In genomic region chr10:133275683-133276092, GRCh38 we compare ENCODE assay signal across 10 cellular contexts. TPM values are rescaled to one million over a fixed set of nuclear protein-coding genes. Genes with fewer than 3 reads are reported as not detected.
DNase-seq lines count a peak whose midpoint lies in the region; ATAC-seq and TF ChIP-seq lines count a peak whose summit lies in the region.
"Had no signal": no experiment of that assay in that cellular context is flagged by ENCODE, and none has a peak within 500 bp of the region (broad histone marks: within the 10 kb centered on the region; RNA-seq: fewer than 3 reads in every experiment).

No MANE protein-coding gene starts in this region.

- TF ChIP-seq CTCF in GM12874 (IDR thresholded peaks at IDR 0.05; ENCODE audit: insufficient read depth, low read depth, low read length) (peak; percentile 68), OCI-LY7 (conservative IDR thresholded peaks at IDR 0.05; ENCODE audit: low read length) (peak; percentile 65), colonic mucosa (IDR thresholded peaks at IDR 0.05) (no peak), dorsolateral prefrontal cortex (IDR thresholded peaks at IDR 0.05 in 54 of 56, conservative IDR thresholded peaks at IDR 0.05 in 2 of 56; ENCODE audit: low read depth in 1 of 56, partially characterized antibody in 56 of 56) (no peak)

- H3K9me2 ChIP-seq in GM23248 (ENCODE audit: insufficient read depth) (no peaks in the 10 kb centered on the region), OCI-LY7 (ENCODE audit: insufficient read depth, low read length) (no peaks in the 10 kb centered on the region)

- no peaks in the 10 kb centered on the region for H4K20me1 ChIP-seq in GM23248 (ENCODE audit: insufficient read depth)
- no peaks in the 10 kb centered on the region for H4K20me1 ChIP-seq in OCI-LY7 (ENCODE audit: insufficient read depth, low read length)

- no peak overlapping the region for H3K4me2 ChIP-seq in GM23248 (ENCODE audit: unreplicated experiment)
- H3K4me2 ChIP-seq in OCI-LY7 (ENCODE audit: low read length) = peak overlapping the region; percentile 86

- no peak for ATAC-seq in GM18858 (IDR thresholded peaks at IDR 0.05; ENCODE audit: unreplicated experiment)

- H3K9ac ChIP-seq in GM23248 (no peak overlapping the region), colonic mucosa (ENCODE audit: low read depth in 2 of 2, low read length in 2 of 2) (peak overlapping the region; percentile 46 to 63)

- POLR2A ChIA-PET in OCI-LY7 (lab: Charles Lee) = interaction anchor here (1.0 kb wide), 1 partner anchor 17 kb away, joined by 3 read pairs; no protein-coding TSS in a partner anchor

- no peak overlapping the region for H3K4me3 ChIP-seq in GM23248
- H3K4me3 ChIP-seq in OCI-LY7 (ENCODE audit: low read depth, low read length, poor library complexity, severe bottlenecking) = peak overlapping the region; percentile 66
- H3K4me3 ChIP-seq in colonic mucosa = peak overlapping the region; percentile 31
- no peak overlapping the region for H3K4me3 ChIP-seq in dorsolateral prefrontal cortex

- DNase-seq in GM23248 = peak; percentile 21
- DNase-seq in OCI-LY7 (ENCODE audit: low spot score) = peak; percentile 53
- DNase-seq in colonic mucosa = no peak
- DNase-seq in stimulated activated CD8-positive, alpha-beta memory T cell treated with anti-CD3 and anti-CD28 coated beads, Interleukin-2, amount 100 ng/mL, for 48 hours (ENCODE audit: low read depth in 2 of 2) = peak; percentile 42 to 53
- DNase-seq in HuH-7.5 (ENCODE audit: low spot score) = no peak
- DNase-seq in dorsolateral prefrontal cortex = no peak
- DNase-seq: IMR-90 had no signal

- no peaks in the 10 kb centered on the region for H3F3A ChIP-seq in GM23248 (ENCODE audit: insufficient read depth)

- no peaks in the 10 kb centered on the region for H3K9me3 ChIP-seq in GM23248 (ENCODE audit: low read depth)
- H3K9me3 ChIP-seq in OCI-LY7 (ENCODE audit: low read length) = no peaks in the 10 kb centered on the region
- no peaks in the 10 kb centered on the region for H3K9me3 ChIP-seq in colonic mucosa

- no peaks in the 10 kb centered on the region for H3K27me3 ChIP-seq in GM23248 (replicated peaks; ENCODE audit: insufficient read depth)
- H3K27me3 ChIP-seq in colonic mucosa = peaks cover 16% of the 10 kb centered on the region
- peaks cover 0 to 27% (median 14%) of the 10 kb centered on the region in 45 donors for H3K27me3 ChIP-seq in dorsolateral prefrontal cortex

- 14 to 18% methylated on average over 12 of the region's 12 CpGs for WGBS in GM23248 (ENCODE audit: low coverage in 1 of 2, low lambda C conversion rate in 2 of 2, missing lambda C conversion rate in 2 of 2), 2 experiments

- H3K27ac ChIP-seq in GM23248 (no peak overlapping the region), OCI-LY7 (ENCODE audit: low read depth, low read length, poor library complexity, severe bottlenecking) (peak overlapping the region; percentile 45), colonic mucosa (no peak overlapping the region), dorsolateral prefrontal cortex (no peak overlapping the region)

- in situ Hi-C loops in GM23248 (cut with MboI) = no loop called here

- CTCF ChIA-PET in OCI-LY7 (lab: Charles Lee; ENCODE audit: unreplicated experiment) = interaction anchor here (1.0 kb wide), 1 partner anchor 9 kb away, joined by 3 read pairs; no protein-coding TSS in a partner anchor

- H3K36me3 ChIP-seq in GM23248 (ENCODE audit: low read depth) (no peaks in the 10 kb centered on the region), OCI-LY7 (ENCODE audit: insufficient read depth, low read length) (no peaks in the 10 kb centered on the region), colonic mucosa (no peaks in the 10 kb centered on the region)

- BruUV-seq in OCI-LY7 (replicated peaks; lab: Mats Ljungman, UMichigan) = no TSS peak

- H3K79me2 ChIP-seq in GM23248 (ENCODE audit: insufficient read depth) (no peaks in the 10 kb centered on the region), OCI-LY7 (ENCODE audit: insufficient read depth, low read depth, low read length) (no peaks in the 10 kb centered on the region)

- H2AFZ ChIP-seq in GM23248 (no peak overlapping the region), OCI-LY7 (ENCODE audit: low read length) (peak overlapping the region; percentile 34; the same call in 1 of the 2 replicates)

- intact Hi-C loops in OCI-LY7 (cut with micrococcal nuclease; ENCODE audit: unreplicated experiment) (loop anchor here (5.0 kb wide), 1 partner anchor 133 kb away; no protein-coding TSS in a partner anchor), colonic mucosa (cut with DNase I) (no loop called here), dorsolateral prefrontal cortex (cut with DNase I) (no loop called here)

- H3K4me1 ChIP-seq in GM23248 (ENCODE audit: insufficient read depth) (no peaks in the 10 kb centered on the region), OCI-LY7 (ENCODE audit: insufficient read depth, low read length, poor library complexity, severe bottlenecking) (peaks cover 47% of the 10 kb centered on the region), colonic mucosa (peaks cover 4% of the 10 kb centered on the region)

RNA-seq across cellular contexts. Expression of gene ADAM8, which starts 1.0 kb away (rescaled TPM):
- total RNA-seq in GM23248 (2014; rRNA removed; shearing (Covaris generic)) = 0.25 and 0.76 TPM in 2 replicates
- 0.19 TPM in 1 of 2 replicates, not detected in the other for polyA plus RNA-seq in GM23248 (2016; fragmentation: Nextera tagmentation; extraction: Ambion mirVana)
- 7.5 and 10.0 TPM in 2 replicates for total RNA-seq in OCI-LY7 (2014; rRNA removed; shearing (Covaris generic))
- 16.3 and 17.6 TPM in 2 replicates for total RNA-seq in OCI-LY7 (2022)
- total RNA-seq in colonic mucosa = 1 to 10 TPM; 3.7 to 5.7 TPM
- 10 to 100 TPM in 21 of 120 experiments, 1 to 10 TPM in 99; 2.0 to 18.0 (median 6.8) TPM for total RNA-seq in dorsolateral prefrontal cortex

RNA-seq across cellular contexts. Expression of gene TUBGCP2, which starts 33.0 kb away (rescaled TPM):
- 50.3 and 53.9 TPM in 2 replicates for total RNA-seq in GM23248 (2014; rRNA removed; shearing (Covaris generic))
- 35.3 and 39.7 TPM in 2 replicates for polyA plus RNA-seq in GM23248 (2016; fragmentation: Nextera tagmentation; extraction: Ambion mirVana)
- 37.8 and 40.5 TPM in 2 replicates for total RNA-seq in OCI-LY7 (2014; rRNA removed; shearing (Covaris generic))
- total RNA-seq in OCI-LY7 (2022) (53.0 and 56.1 TPM in 2 replicates), colonic mucosa (10 to 100 TPM; 64.7 to 67.5 TPM), dorsolateral prefrontal cortex (10 to 100 TPM; 43.1 to 87.2 (median 61.0) TPM)

RNA-seq across cellular contexts. Expression of gene ZNF511, which starts 33.0 kb away (rescaled TPM):
- 12.4 and 12.6 TPM in 2 replicates for total RNA-seq in GM23248 (2014; rRNA removed; shearing (Covaris generic))
- polyA plus RNA-seq in GM23248 (2016; fragmentation: Nextera tagmentation; extraction: Ambion mirVana) = 59.5 and 63.3 TPM in 2 replicates
- 64.7 and 95.0 TPM in 2 replicates for total RNA-seq in OCI-LY7 (2014; rRNA removed; shearing (Covaris generic))
- 60.6 and 68.8 TPM in 2 replicates for total RNA-seq in OCI-LY7 (2022)
- total RNA-seq in colonic mucosa = 10 to 100 TPM; 53.9 to 78.2 TPM
- 10 to 100 TPM; 15.3 to 36.6 (median 26.1) TPM for total RNA-seq in dorsolateral prefrontal cortex

RNA-seq across cellular contexts. Expression of gene VENTX, which starts 38.0 kb away (rescaled TPM):
- not detected in 2 replicates for total RNA-seq in GM23248 (2014; rRNA removed; shearing (Covaris generic))
- not detected in 2 replicates for polyA plus RNA-seq in GM23248 (2016; fragmentation: Nextera tagmentation; extraction: Ambion mirVana)
- total RNA-seq in OCI-LY7 (2014; rRNA removed; shearing (Covaris generic)) = not detected in 2 replicates
- total RNA-seq in OCI-LY7 (2022) (not detected in 2 replicates), colonic mucosa (under 1 TPM; 0.15 to 0.24 TPM), dorsolateral prefrontal cortex (1 to 10 TPM in 33 of 120 experiments, under 1 TPM in 76, not detected in 11; 0.16 to 3.2 (median 0.81) TPM)
- total RNA-seq: endothelial cell of umbilical vein, IMR-90 had no signal
- polyA plus RNA-seq: endothelial cell of umbilical vein, IMR-90 had no signal

RNA-seq across cellular contexts. Expression of gene UTF1, which starts 45.7 kb away (rescaled TPM):
- total RNA-seq in GM23248 (2014; rRNA removed; shearing (Covaris generic)) = not detected in 2 replicates
- not detected in 2 replicates for polyA plus RNA-seq in GM23248 (2016; fragmentation: Nextera tagmentation; extraction: Ambion mirVana)
- total RNA-seq in OCI-LY7 (2014; rRNA removed; shearing (Covaris generic)) = not detected in 2 replicates
- total RNA-seq in OCI-LY7 (2022) = not detected in 2 replicates
- not detected for total RNA-seq in colonic mucosa
- 1 to 10 TPM in 2 of 120 experiments, under 1 TPM in 6, not detected in 112; 0.38 to 1.8 (median 0.49) TPM for total RNA-seq in dorsolateral prefrontal cortex
- total RNA-seq: endothelial cell of umbilical vein, IMR-90 had no signal
- polyA plus RNA-seq: endothelial cell of umbilical vein, IMR-90 had no signal

Comparison
In these comparisons a context has a peak if more than half of its experiments do, and no peak if none do; other contexts are left out.
1. CTCF ChIP-seq: peak in GM12874 (single experiment) and OCI-LY7 (single experiment); none in colonic mucosa (single experiment) and dorsolateral prefrontal cortex (0 of 56).
2. DNase-seq: peak in GM23248 (single experiment), OCI-LY7 (single experiment) and stimulated activated CD8-positive, alpha-beta memory T cell treated with anti-CD3 and anti-CD28 coated beads, Interleukin-2, amount 100 ng/mL, for 48 hours (2 of 2); none in colonic mucosa (single experiment), HuH-7.5 (single experiment) and dorsolateral prefrontal cortex (0 of 10).
3. H3K4me3 ChIP-seq: peak in OCI-LY7 (single experiment) and colonic mucosa (single experiment); none in GM23248 (single experiment) and dorsolateral prefrontal cortex (0 of 59).